ENCODE assay signal across 27 cellular contexts in genomic region chr10:114206902-114207301, GRCh38. TPM values are rescaled to one million over a fixed set of nuclear protein-coding genes. Genes with fewer than 3 reads are reported as not detected.
"Had no signal": no experiment of that assay in that cellular context is flagged by ENCODE, and none has a peak within 500 bp of the region (broad histone marks: within the 10 kb centered on the region; RNA-seq: fewer than 3 reads in every experiment).

No MANE protein-coding gene starts in this region.

- H3K9me3 ChIP-seq: Peyer's patch, SJCRH30, SK-N-SH had no signal

- DNase-seq: activated B cell treated with CpG ODN at 0.5 μM for 24 hours; activated CD4-positive, alpha-beta memory T cell treated with anti-CD3 and anti-CD28 coated beads for 36 hours; activated CD4-positive, alpha-beta T cell treated with anti-CD3 and anti-CD28 coated beads for 1 hour; activated CD4-positive, alpha-beta T cell treated with anti-CD3 and anti-CD28 coated beads, Interleukin-2, amount 10 ng/mL, durations not matched to agents 7 days and 5 days; activated gamma-delta T cell; activated naive CD4-positive, alpha-beta T cell treated with anti-CD3 and anti-CD28 coated beads for 36 hours; activated T-cell treated with anti-CD3 and anti-CD28 coated beads for 4 hours; activated T-cell treated with anti-CD3 and anti-CD28 coated beads, Interleukin-2, amount 50 U/mL, for 48 hours; amygdala; brain microvascular endothelial cell; cerebellar nuclear complex; MM.1S; NCI-H1105 treated with DMSO at 0.1 percent for 48 hours; NCI-H1436 treated with DMSO at 0.1 percent for 48 hours; NCI-H187; NCI-H2081; NCI-H510A treated with DMSO at 0.1 percent for 48 hours; Peyer's patch; Right ventricle myocardium superior; SJCRH30; SK-N-SH; SW 1271 had no signal

- ATAC-seq: activated T-helper 17 cell treated with anti-CD3 and anti-CD28 coated beads, Interleukin-2, amount 50 U/mL, for 72 hours had no signal

- H3K36me3 ChIP-seq: brain microvascular endothelial cell, Peyer's patch, SJCRH30 had no signal

- H3K27me3 ChIP-seq: brain microvascular endothelial cell, Peyer's patch, SJCRH30 had no signal

- H3K27ac ChIP-seq: brain microvascular endothelial cell, KMS-11, Peyer's patch, RWPE1, SJCRH30 had no signal

- H3K4me3 ChIP-seq: Peyer's patch, SJCRH30 had no signal

- H3K4me1 ChIP-seq: Peyer's patch had no signal

RNA-seq across cellular contexts. Expression of gene VWA2, which starts 32.2 kb away (rescaled TPM):
- total RNA-seq: activated B cell treated with CpG ODN at 0.5 μM for 24 hours; activated CD4-positive, alpha-beta T cell treated with anti-CD3 and anti-CD28 coated beads, Interleukin-2, amount 10 ng/mL, durations not matched to agents 7 days and 5 days; activated CD8-positive, alpha-beta memory T cell treated with anti-CD3 and anti-CD28 coated beads for 36 hours; activated naive CD4-positive, alpha-beta T cell treated with anti-CD3 and anti-CD28 coated beads for 36 hours; activated T-helper 17 cell treated with anti-CD3 and anti-CD28 coated beads, Interleukin-2, amount 50 U/mL, for 72 hours; cardiac septum; SJCRH30 had no signal
